ENCODE assay signal across 9 cellular contexts in genomic region chr1:115980998-115981993, GRCh38. TPM values are rescaled to one million over a fixed set of nuclear protein-coding genes. Genes with fewer than 3 reads are reported as not detected.
DNase-seq lines count a peak whose midpoint lies in the region; ATAC-seq and FAIRE-seq lines count a peak whose summit lies in the region.
"Had no signal": no experiment of that assay in that cellular context is flagged by ENCODE, and none has a peak within 500 bp of the region (broad histone marks: within the 10 kb centered on the region; RNA-seq: fewer than 3 reads in every experiment).

No MANE protein-coding gene starts in this region.

- peaks cover 17% of the 10 kb centered on the region for H3K27me3 Mint-ChIP-seq in activated CD8-positive, alpha-beta memory T cell treated with anti-CD3 and anti-CD28 coated beads, Interleukin-2, amount 10 ng/mL, durations not matched to agents 7 days and 5 days

- H3K36me3 Mint-ChIP-seq in activated CD8-positive, alpha-beta memory T cell treated with anti-CD3 and anti-CD28 coated beads, Interleukin-2, amount 10 ng/mL, durations not matched to agents 7 days and 5 days: no peaks in the 10 kb centered on the region

- H3K4me3 Mint-ChIP-seq in activated CD8-positive, alpha-beta memory T cell treated with anti-CD3 and anti-CD28 coated beads, Interleukin-2, amount 10 ng/mL, durations not matched to agents 7 days and 5 days: no peak overlapping the region

- CTCF ChIA-PET in activated CD8-positive, alpha-beta memory T cell treated with anti-CD3 and anti-CD28 coated beads, Interleukin-2, amount 10 ng/mL, durations not matched to agents 7 days and 5 days (lab: Charles Lee): interaction anchor here (0.6 to 4.7 kb wide), 18 partner anchors 11 to 694 kb away, joined by 3 to 61 read pairs (median 4); no protein-coding TSS in a partner anchor

- no peaks in the 10 kb centered on the region for H3K9me3 Mint-ChIP-seq in activated CD8-positive, alpha-beta memory T cell treated with anti-CD3 and anti-CD28 coated beads, Interleukin-2, amount 10 ng/mL, durations not matched to agents 7 days and 5 days (ENCODE audit: low read depth)
- H3K9me3 Mint-ChIP-seq: activated naive CD4-positive, alpha-beta T cell treated with anti-CD3 and anti-CD28 coated beads, Interleukin-2, amount 50 U/mL, for 72 hours had no signal

- FAIRE-seq in RCC 7860 (lab: Jason Lieb, UNC): no peak

- H3K27ac Mint-ChIP-seq in activated CD8-positive, alpha-beta memory T cell treated with anti-CD3 and anti-CD28 coated beads, Interleukin-2, amount 10 ng/mL, durations not matched to agents 7 days and 5 days: no peak overlapping the region
- H3K27ac Mint-ChIP-seq: activated naive CD4-positive, alpha-beta T cell treated with anti-CD3 and anti-CD28 coated beads, Interleukin-2, amount 50 U/mL, for 72 hours had no signal

- peak; percentile 58 for ATAC-seq in activated CD8-positive, alpha-beta memory T cell treated with anti-CD3 and anti-CD28 coated beads, Interleukin-2, amount 10 ng/mL, durations not matched to agents 7 days and 5 days
- ATAC-seq in HG02571 (IDR thresholded peaks at IDR 0.05; ENCODE audit: unreplicated experiment): no peak

- peaks cover 10% of the 10 kb centered on the region for H3K4me1 Mint-ChIP-seq in activated CD8-positive, alpha-beta memory T cell treated with anti-CD3 and anti-CD28 coated beads, Interleukin-2, amount 10 ng/mL, durations not matched to agents 7 days and 5 days

- no peak for DNase-seq in activated CD8-positive, alpha-beta memory T cell treated with anti-CD3 and anti-CD28 coated beads, Interleukin-2, amount 10 ng/mL, durations not matched to agents 7 days and 5 days
- no peak for DNase-seq in activated CD8-positive, alpha-beta memory T cell treated with anti-CD3 and anti-CD28 coated beads, Interleukin-2, amount 50 U/mL, for 48 hours
- DNase-seq in HPDE6-E6E7 (ENCODE audit: extremely low spot score) (peak; percentile 67), RCC 7860 (ENCODE audit: low spot score) (peak; percentile 30), ecto neural progenitor cell (ENCODE audit: low spot score) (peak; percentile 64), medulla oblongata (ENCODE audit: extremely low spot score) (peak; percentile 73), mucosa of gallbladder (ENCODE audit: low spot score) (no peak)

RNA-seq across cellular contexts. Expression of gene SLC22A15, which starts 5.0 kb away (rescaled TPM):
- total RNA-seq in activated CD8-positive, alpha-beta memory T cell treated with anti-CD3 and anti-CD28 coated beads, Interleukin-2, amount 10 ng/mL, durations not matched to agents 7 days and 5 days: 1 to 10 TPM; 1.8 to 2.3 TPM
- total RNA-seq in mucosa of gallbladder: 5.7 TPM

Comparison
In these comparisons a context has a peak if more than half of its experiments do, and no peak if none do; other contexts are left out.
1. DNase-seq: peak in HPDE6-E6E7 (single experiment), RCC 7860 (single experiment), ecto neural progenitor cell (single experiment) and medulla oblongata (single experiment); none in activated CD8-positive, alpha-beta memory T cell treated with anti-CD3 and anti-CD28 coated beads, Interleukin-2, amount 10 ng/mL, durations not matched to agents 7 days and 5 days (single experiment), activated CD8-positive, alpha-beta memory T cell treated with anti-CD3 and anti-CD28 coated beads, Interleukin-2, amount 50 U/mL, for 48 hours (single experiment) and mucosa of gallbladder (single experiment).